In the genomic region with DNA sequence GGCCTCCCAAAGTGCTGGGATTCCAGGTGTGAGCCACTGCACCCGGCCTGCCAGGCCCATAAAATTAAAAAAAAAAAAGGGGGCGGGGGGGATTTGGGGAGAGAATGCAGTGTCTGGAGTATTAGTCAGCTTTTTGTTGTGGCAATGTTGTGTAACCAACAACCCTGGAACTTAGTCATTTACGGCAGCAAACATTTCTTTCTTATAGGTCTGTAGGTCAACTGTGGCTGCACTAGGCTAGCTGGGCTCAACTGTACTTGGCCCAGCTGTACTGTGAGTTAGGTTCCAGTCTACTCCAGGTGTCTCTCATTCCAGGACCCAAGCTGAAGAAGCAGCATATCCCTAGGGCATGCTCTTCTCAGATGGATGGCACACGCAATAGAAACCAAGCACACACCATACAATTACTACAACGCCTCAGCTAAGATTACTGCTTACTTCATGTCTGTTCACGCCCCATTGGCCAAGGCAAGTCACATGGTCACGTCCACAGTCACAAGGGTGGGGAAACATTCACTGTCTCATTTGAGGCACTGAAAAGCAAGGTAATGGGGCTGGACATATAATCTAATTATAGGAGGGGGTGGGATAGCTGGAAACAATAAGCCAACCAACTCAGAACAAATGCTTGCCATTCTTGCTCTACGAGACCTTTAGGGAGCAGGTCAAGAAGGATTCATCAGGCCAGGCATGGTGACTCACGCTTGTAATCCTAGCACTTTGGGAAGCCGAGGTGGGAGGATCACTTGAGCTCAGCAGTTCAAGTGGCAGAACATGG, we compare ENCODE assay signal across 1 cellular context.
A peak's percentile ranks its signal among the peaks of the same experiment; 100 is the strongest.
TF ChIP-seq lines count a peak whose summit lies in the region.

No MANE protein-coding gene starts in this region.

TF ChIP-seq in HCT116, 20 proteins besides CTCF, POLR2A, EP300 and RAD21 (continued from another document):
- TF ChIP-seq, protein P1, sequence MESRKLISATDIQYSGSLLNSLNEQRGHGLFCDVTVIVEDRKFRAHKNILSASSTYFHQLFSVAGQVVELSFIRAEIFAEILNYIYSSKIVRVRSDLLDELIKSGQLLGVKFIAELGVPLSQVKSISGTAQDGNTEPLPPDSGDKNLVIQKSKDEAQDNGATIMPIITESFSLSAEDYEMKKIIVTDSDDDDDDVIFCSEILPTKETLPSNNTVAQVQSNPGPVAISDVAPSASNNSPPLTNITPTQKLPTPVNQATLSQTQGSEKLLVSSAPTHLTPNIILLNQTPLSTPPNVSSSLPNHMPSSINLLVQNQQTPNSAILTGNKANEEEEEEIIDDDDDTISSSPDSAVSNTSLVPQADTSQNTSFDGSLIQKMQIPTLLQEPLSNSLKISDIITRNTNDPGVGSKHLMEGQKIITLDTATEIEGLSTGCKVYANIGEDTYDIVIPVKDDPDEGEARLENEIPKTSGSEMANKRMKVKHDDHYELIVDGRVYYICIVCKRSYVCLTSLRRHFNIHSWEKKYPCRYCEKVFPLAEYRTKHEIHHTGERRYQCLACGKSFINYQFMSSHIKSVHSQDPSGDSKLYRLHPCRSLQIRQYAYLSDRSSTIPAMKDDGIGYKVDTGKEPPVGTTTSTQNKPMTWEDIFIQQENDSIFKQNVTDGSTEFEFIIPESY (IDR thresholded peaks at IDR 0.05; ENCODE audit: extremely low read depth, insufficient replicate concordance, low read length): no peak
- TF ChIP-seq SIN3A (IDR thresholded peaks at IDR 0.05; ENCODE audit: low read depth): no peak
- TF ChIP-seq EZH2 (IDR thresholded peaks at IDR 0.05): no peak
- no peak for TF ChIP-seq EGR1 (IDR thresholded peaks at IDR 0.05; ENCODE audit: low read depth)
- peak; percentile 51 for TF ChIP-seq JUND (IDR thresholded peaks at IDR 0.05)
- peak; percentile 70 for TF ChIP-seq FOSL1 (IDR thresholded peaks at IDR 0.05; ENCODE audit: low read depth)
- TF ChIP-seq, protein P2, sequence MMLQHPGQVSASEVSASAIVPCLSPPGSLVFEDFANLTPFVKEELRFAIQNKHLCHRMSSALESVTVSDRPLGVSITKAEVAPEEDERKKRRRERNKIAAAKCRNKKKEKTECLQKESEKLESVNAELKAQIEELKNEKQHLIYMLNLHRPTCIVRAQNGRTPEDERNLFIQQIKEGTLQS (IDR thresholded peaks at IDR 0.05): no peak
- no peak; the same call in 1 of the 2 replicates for TF ChIP-seq CEBPB (IDR thresholded peaks at IDR 0.05; ENCODE audit: low read depth)
- 0 out of 2 replicates have a peak, but pooled peaks have one; percentile 22 for TF ChIP-seq ZFX (IDR thresholded peaks at IDR 0.05)
- TF ChIP-seq, protein P3, sequence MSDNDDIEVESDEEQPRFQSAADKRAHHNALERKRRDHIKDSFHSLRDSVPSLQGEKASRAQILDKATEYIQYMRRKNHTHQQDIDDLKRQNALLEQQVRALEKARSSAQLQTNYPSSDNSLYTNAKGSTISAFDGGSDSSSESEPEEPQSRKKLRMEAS (IDR thresholded peaks at IDR 0.05): peak; percentile 86
- peak; percentile 63; the same call in 1 of the 2 replicates for TF ChIP-seq CBX3 (IDR thresholded peaks at IDR 0.05; ENCODE audit: low read depth)
- TF ChIP-seq SP1 (IDR thresholded peaks at IDR 0.05; ENCODE audit: low read depth): peak; percentile 56
- TF ChIP-seq YY1 (IDR thresholded peaks at IDR 0.05; ENCODE audit: extremely low read depth, insufficient replicate concordance, low read depth, low read length): no peak
